Comparison of ENCODE assay signal across 1 cellular context in the genomic region with DNA sequence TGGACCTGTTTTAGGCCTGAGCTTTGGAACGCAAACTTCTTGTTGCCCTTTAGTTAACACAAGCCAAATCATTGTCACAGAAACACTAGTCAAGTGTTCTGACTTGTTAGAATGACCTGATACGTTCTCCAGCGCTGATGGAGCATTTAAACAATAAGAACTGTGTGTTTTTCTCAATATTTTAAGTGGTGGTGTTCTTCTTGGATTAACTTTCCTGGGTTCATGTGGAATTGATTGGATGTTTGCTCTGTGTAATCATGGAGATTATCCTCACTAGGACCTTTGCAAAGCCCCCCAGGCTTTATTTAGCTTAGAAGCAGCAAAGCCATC.
TF ChIP-seq lines count a peak whose summit lies in the region.

No MANE protein-coding gene starts in this region.

TF ChIP-seq in IMR-90, 13 proteins besides CTCF, POLR2A, EP300 and RAD21 (continued from another document):
- TF ChIP-seq, protein P1, sequence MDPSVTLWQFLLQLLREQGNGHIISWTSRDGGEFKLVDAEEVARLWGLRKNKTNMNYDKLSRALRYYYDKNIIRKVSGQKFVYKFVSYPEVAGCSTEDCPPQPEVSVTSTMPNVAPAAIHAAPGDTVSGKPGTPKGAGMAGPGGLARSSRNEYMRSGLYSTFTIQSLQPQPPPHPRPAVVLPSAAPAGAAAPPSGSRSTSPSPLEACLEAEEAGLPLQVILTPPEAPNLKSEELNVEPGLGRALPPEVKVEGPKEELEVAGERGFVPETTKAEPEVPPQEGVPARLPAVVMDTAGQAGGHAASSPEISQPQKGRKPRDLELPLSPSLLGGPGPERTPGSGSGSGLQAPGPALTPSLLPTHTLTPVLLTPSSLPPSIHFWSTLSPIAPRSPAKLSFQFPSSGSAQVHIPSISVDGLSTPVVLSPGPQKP (IDR thresholded peaks at IDR 0.05; ENCODE audit: borderline replicate concordance, low read depth, low read length), result no peak
- TF ChIP-seq RCOR1 (IDR thresholded peaks at IDR 0.05; ENCODE audit: insufficient replicate concordance, low read length) (no peak), SMC3 (IDR thresholded peaks at IDR 0.05; ENCODE audit: low read depth, low read length) (no peak), BHLHE40 (IDR thresholded peaks at IDR 0.05; ENCODE audit: low read depth, low read length) (no peak), CHD1 (IDR thresholded peaks at IDR 0.05; ENCODE audit: low read depth, low read length) (no peak)
- TF ChIP-seq, protein P2, sequence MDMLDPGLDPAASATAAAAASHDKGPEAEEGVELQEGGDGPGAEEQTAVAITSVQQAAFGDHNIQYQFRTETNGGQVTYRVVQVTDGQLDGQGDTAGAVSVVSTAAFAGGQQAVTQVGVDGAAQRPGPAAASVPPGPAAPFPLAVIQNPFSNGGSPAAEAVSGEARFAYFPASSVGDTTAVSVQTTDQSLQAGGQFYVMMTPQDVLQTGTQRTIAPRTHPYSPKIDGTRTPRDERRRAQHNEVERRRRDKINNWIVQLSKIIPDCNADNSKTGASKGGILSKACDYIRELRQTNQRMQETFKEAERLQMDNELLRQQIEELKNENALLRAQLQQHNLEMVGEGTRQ (IDR thresholded peaks at IDR 0.05; ENCODE audit: low read depth, low read length), result no peak
